27 cellular contexts compared by ENCODE assay signal in genomic region chr10:80323298-80323697, GRCh38. TPM values are rescaled to one million over a fixed set of nuclear protein-coding genes. Genes with fewer than 3 reads are reported as not detected.
"Had no signal": no experiment of that assay in that cellular context is flagged by ENCODE, and none has a peak within 500 bp of the region (broad histone marks: within the 10 kb centered on the region; RNA-seq: fewer than 3 reads in every experiment).

No MANE protein-coding gene starts in this region.

- H3K36me3 ChIP-seq: ovary, right atrium auricular region had no signal

- H3K9me3 ChIP-seq: ovary, right atrium auricular region had no signal

- H3K27me3 ChIP-seq: ovary, right atrium auricular region had no signal

- ATAC-seq: left colon; left ventricle myocardium superior; naive thymus-derived CD4-positive, alpha-beta T cell had no signal

- DNase-seq: effector CD4-positive, alpha-beta T cell; endodermal cell; erythroblast; foreskin melanocyte; head of caudate nucleus; hippocampal formation; left colon; left ventricle myocardium superior; naive thymus-derived CD4-positive, alpha-beta T cell; nephron progenitor cell; nucleus accumbens; ovary; small intestine; stimulated activated CD4-positive, alpha-beta T cell treated with anti-CD3 and anti-CD28 coated beads, Interleukin-12 subunit alpha, Interleukin-12 subunit beta, amount 100 ng/mL, for 4 hours; stimulated activated naive CD4-positive, alpha-beta T cell treated with Interleukin-2 at 50 U/mL for 16 hours; trophoblast cell had no signal

- FAIRE-seq: endothelial cell of umbilical vein, small intestine had no signal

- H3K4me3 ChIP-seq: coronary artery, ovary, right atrium auricular region had no signal

- H3K27ac ChIP-seq: coronary artery, ovary, right atrium auricular region had no signal

- H3K4me1 ChIP-seq: right atrium auricular region had no signal

RNA-seq across cellular contexts. Expression of gene DYDC1, which starts 33.3 kb away (rescaled TPM):
- total RNA-seq: dermis microvascular lymphatic vessel endothelial cell; endothelial cell of umbilical vein; kidney epithelial cell; left colon; left ventricle myocardium superior; lung microvascular endothelial cell; mesenteric fat pad; mononuclear cell; naive thymus-derived CD4-positive, alpha-beta T cell; posterior vena cava; right atrium auricular region; urinary bladder had no signal
- polyA plus RNA-seq: endothelial cell of umbilical vein; naive thymus-derived CD4-positive, alpha-beta T cell; ovary; small intestine; thymus; urinary bladder had no signal

RNA-seq across cellular contexts. Expression of gene DYDC2, which starts 33.3 kb away (rescaled TPM):
- total RNA-seq: endothelial cell of umbilical vein; left colon; left ventricle myocardium superior; lung microvascular endothelial cell; mesenteric fat pad; mononuclear cell; naive thymus-derived CD4-positive, alpha-beta T cell; posterior vena cava; right atrium auricular region; urinary bladder had no signal
- polyA plus RNA-seq: endothelial cell of umbilical vein; naive thymus-derived CD4-positive, alpha-beta T cell; urinary bladder had no signal

RNA-seq across cellular contexts. Expression of gene MAT1A, which starts 33.8 kb away (rescaled TPM):
- total RNA-seq: dermis microvascular lymphatic vessel endothelial cell; endothelial cell of umbilical vein; left ventricle myocardium superior; lung microvascular endothelial cell; mononuclear cell; naive thymus-derived CD4-positive, alpha-beta T cell; right atrium auricular region; urinary bladder had no signal
- polyA plus RNA-seq: endothelial cell of umbilical vein; naive thymus-derived CD4-positive, alpha-beta T cell had no signal
